1 cellular context compared by ENCODE assay signal in the genomic region with DNA sequence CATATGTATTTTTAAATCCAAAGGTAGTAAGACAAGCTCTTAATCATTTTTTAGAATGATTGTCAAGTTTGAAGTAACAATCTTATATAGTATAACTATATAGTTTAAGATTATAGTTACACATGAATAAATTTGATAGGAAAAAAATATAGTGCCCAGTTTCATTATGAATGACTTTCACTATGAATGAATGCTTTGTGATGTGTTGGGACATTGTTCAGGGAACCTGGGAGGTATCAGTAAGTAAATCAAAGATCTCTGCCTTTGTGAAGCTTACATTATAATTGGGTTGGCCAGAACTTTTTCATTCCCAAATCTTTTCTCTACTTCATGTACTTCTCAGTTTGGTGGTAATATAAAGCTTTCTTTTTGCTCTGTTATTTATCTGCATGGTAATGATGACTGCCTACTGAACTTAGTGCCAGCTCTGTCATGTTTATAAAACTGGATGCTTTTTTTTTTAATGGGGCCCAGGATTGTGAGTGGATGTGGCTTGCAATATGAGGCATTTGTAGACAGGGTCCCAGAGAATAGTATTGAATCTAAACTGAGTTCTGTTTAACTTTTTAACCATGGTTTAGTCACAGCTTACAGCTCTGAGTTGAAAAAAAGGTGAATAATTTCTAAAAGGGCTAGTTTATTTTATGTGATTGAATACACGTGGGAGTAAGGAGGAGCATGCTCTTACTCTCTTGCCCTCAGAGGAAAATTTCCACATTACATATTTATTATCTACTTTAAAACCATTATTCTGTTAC.
TF ChIP-seq lines count a peak whose summit lies in the region.

No MANE protein-coding gene starts in this region.

TF ChIP-seq in GM23338, 12 proteins besides CTCF, POLR2A, EP300 and RAD21:
- TF ChIP-seq, protein P1, sequence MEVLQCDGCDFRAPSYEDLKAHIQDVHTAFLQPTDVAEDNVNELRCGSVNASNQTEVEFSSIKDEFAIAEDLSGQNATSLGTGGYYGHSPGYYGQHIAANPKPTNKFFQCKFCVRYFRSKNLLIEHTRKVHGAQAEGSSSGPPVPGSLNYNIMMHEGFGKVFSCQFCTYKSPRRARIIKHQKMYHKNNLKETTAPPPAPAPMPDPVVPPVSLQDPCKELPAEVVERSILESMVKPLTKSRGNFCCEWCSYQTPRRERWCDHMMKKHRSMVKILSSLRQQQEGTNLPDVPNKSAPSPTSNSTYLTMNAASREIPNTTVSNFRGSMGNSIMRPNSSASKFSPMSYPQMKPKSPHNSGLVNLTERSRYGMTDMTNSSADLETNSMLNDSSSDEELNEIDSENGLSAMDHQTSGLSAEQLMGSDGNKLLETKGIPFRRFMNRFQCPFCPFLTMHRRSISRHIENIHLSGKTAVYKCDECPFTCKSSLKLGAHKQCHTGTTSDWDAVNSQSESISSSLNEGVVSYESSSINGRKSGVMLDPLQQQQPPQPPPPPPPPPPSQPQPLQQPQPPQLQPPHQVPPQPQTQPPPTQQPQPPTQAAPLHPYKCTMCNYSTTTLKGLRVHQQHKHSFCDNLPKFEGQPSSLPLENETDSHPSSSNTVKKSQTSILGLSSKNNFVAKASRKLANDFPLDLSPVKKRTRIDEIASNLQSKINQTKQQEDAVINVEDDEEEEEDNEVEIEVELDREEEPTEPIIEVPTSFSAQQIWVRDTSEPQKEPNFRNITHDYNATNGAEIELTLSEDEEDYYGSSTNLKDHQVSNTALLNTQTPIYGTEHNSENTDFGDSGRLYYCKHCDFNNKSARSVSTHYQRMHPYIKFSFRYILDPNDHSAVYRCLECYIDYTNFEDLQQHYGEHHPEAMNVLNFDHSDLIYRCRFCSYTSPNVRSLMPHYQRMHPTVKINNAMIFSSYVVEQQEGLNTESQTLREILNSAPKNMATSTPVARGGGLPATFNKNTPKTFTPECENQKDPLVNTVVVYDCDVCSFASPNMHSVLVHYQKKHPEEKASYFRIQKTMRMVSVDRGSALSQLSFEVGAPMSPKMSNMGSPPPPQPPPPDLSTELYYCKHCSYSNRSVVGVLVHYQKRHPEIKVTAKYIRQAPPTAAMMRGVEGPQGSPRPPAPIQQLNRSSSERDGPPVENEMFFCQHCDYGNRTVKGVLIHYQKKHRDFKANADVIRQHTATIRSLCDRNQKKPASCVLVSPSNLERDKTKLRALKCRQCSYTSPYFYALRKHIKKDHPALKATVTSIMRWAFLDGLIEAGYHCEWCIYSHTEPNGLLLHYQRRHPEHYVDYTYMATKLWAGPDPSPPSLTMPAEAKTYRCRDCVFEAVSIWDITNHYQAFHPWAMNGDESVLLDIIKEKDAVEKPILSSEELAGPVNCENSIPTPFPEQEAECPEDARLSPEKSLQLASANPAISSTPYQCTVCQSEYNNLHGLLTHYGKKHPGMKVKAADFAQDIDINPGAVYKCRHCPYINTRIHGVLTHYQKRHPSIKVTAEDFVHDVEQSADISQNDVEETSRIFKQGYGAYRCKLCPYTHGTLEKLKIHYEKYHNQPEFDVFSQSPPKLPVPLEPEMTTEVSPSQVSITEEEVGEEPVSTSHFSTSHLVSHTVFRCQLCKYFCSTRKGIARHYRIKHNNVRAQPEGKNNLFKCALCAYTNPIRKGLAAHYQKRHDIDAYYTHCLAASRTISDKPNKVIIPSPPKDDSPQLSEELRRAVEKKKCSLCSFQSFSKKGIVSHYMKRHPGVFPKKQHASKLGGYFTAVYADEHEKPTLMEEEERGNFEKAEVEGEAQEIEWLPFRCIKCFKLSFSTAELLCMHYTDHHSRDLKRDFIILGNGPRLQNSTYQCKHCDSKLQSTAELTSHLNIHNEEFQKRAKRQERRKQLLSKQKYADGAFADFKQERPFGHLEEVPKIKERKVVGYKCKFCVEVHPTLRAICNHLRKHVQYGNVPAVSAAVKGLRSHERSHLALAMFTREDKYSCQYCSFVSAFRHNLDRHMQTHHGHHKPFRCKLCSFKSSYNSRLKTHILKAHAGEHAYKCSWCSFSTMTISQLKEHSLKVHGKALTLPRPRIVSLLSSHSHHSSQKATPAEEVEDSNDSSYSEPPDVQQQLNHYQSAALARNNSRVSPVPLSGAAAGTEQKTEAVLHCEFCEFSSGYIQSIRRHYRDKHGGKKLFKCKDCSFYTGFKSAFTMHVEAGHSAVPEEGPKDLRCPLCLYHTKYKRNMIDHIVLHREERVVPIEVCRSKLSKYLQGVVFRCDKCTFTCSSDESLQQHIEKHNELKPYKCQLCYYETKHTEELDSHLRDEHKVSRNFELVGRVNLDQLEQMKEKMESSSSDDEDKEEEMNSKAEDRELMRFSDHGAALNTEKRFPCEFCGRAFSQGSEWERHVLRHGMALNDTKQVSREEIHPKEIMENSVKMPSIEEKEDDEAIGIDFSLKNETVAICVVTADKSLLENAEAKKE (CRISPR knock-in tag; IDR thresholded peaks at IDR 0.05): no peak
- TF ChIP-seq ZNF114 (CRISPR knock-in tag; IDR thresholded peaks at IDR 0.05) (no peak), EZH2phosphoT487 (IDR thresholded peaks at IDR 0.05; ENCODE audit: unreplicated experiment) (no peak), POLR2AphosphoS5 (IDR thresholded peaks at IDR 0.05; ENCODE audit: low read depth) (no peak)
